24 cellular contexts compared by ENCODE assay signal in the genomic region with DNA sequence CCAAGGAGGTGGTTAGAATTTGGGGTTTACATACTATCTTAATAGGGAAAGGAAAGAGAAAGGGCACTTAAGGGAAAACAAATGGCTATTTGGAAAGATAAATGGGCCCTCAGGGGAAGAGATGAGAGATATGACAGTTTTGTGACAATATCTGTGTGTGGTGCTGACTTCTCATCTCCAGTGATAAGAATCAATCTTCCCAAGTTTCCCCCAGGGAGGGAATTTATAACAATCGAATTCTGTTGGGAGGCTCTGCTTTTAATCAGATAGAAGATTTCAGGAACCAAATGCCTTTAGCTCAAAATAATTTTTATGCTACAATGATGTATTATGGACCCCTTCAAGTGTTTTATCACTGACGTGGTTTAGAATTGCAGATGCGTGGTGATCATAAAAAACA. TPM values are rescaled to one million over a fixed set of nuclear protein-coding genes. Genes with fewer than 3 reads are reported as not detected.
"Had no signal": no experiment of that assay in that cellular context is flagged by ENCODE, and none has a peak within 500 bp of the region (broad histone marks: within the 10 kb centered on the region; RNA-seq: fewer than 3 reads in every experiment).

No MANE protein-coding gene starts in this region.

- ATAC-seq: effector memory CD8-positive, alpha-beta T cell; gastrocnemius medialis; heart right ventricle; left cardiac atrium; left lung; left ventricle myocardium superior; lower lobe of right lung; naive thymus-derived CD4-positive, alpha-beta T cell had no signal

- DNase-seq: colonic mucosa; cortex of kidney; effector CD8-positive, alpha-beta T cell; effector memory CD8-positive, alpha-beta T cell; endodermal cell; foreskin fibroblast; foreskin melanocyte; gastrocnemius medialis; glutamatergic neuron; head of caudate nucleus; heart right ventricle; hippocampal formation; left cardiac atrium; left lung; left ventricle myocardium superior; lower lobe of right lung; mesenchymal stem cell; midbrain; naive thymus-derived CD4-positive, alpha-beta T cell; natural killer cell had no signal

- H3K4me3 ChIP-seq: colonic mucosa, esophagus muscularis mucosa, gastrocnemius medialis, heart right ventricle, left lung, lower lobe of right lung had no signal

RNA-seq across cellular contexts. Expression of a gene that starts 46.3 kb away (rescaled TPM):
- total RNA-seq: endothelial cell of umbilical vein; lung microvascular endothelial cell; naive thymus-derived CD4-positive, alpha-beta T cell; natural killer cell had no signal

RNA-seq across cellular contexts. Expression of a gene that starts 46.6 kb away (rescaled TPM):
- total RNA-seq: mononuclear cell, natural killer cell had no signal
